Comparison of ENCODE assay signal across 9 cellular contexts in genomic region chr6:153618371-153619328, GRCh38.
"Had no signal": no experiment of that assay in that cellular context is flagged by ENCODE, and none has a peak within 500 bp of the region (broad histone marks: within the 10 kb centered on the region; RNA-seq: fewer than 3 reads in every experiment).

No MANE protein-coding gene starts in this region.

- ATAC-seq: gastroesophageal sphincter; stimulated activated memory B cell treated with anti-CD40 and anti-IgM and Interleukin-4, amounts not matched to agents 10 μg/mL and 1 μg/mL and 100 μg/mL, for 72 hours had no signal

- H3K27ac ChIP-seq: epithelial cell of prostate, gastroesophageal sphincter, transverse colon had no signal

- DNase-seq: activated CD4-positive, alpha-beta memory T cell treated with anti-CD3 and anti-CD28 coated beads, Interleukin-2, amount 10 ng/mL, durations not matched to agents 7 days and 5 days; aorta; effector CD8-positive, alpha-beta T cell; hippocampal formation; T-helper 9 cell; transverse colon had no signal
